ENCODE assay signal across 1 cellular context in genomic region chr12:4555804-4556203, GRCh38.
TF ChIP-seq lines count a peak whose summit lies in the region.

No MANE protein-coding gene starts in this region.

TF ChIP-seq in IMR-90, 13 proteins besides CTCF, POLR2A, EP300 and RAD21:
- no peak for TF ChIP-seq CHD1 (IDR thresholded peaks at IDR 0.05; ENCODE audit: low read depth, low read length)
- TF ChIP-seq BHLHE40 (IDR thresholded peaks at IDR 0.05; ENCODE audit: low read depth, low read length): no peak
- TF ChIP-seq CEBPB (IDR thresholded peaks at IDR 0.05; ENCODE audit: low read depth, low read length): peak; percentile 50
